Comparison of ENCODE assay signal across 8 cellular contexts in genomic region chr10:61939575-61940301, GRCh38. TPM values are rescaled to one million over a fixed set of nuclear protein-coding genes. Genes with fewer than 3 reads are reported as not detected.
DNase-seq lines count a peak whose midpoint lies in the region; ATAC-seq and TF ChIP-seq lines count a peak whose summit lies in the region.

No MANE protein-coding gene starts in this region.

- H3K79me2 ChIP-seq in smooth muscle cell (ENCODE audit: low read depth): peaks cover 51% of the 10 kb centered on the region

- DNase-seq in GM04504 (ENCODE audit: low read depth): peak; percentile 55
- DNase-seq in SJSA1 (ENCODE audit: low read depth in 1 of 2, low spot score in 2 of 2): peak in 1 of 2 experiments; percentile 84
- no peak for DNase-seq in epithelial cell of prostate (ENCODE audit: low read depth, low spot score)
- no peak for DNase-seq in smooth muscle cell (lab: John Stamatoyannopoulos, UW; ENCODE audit: unreplicated experiment)
- DNase-seq in inferior parietal cortex (ENCODE audit: extremely low spot score): no peak
- DNase-seq in WERI-Rb-1: no peak
- no peak for DNase-seq in right lobe of liver

- peaks cover 51% of the 10 kb centered on the region for H3F3A ChIP-seq in smooth muscle cell (ENCODE audit: low read depth)

- H3K4me3 ChIP-seq in SJSA1 (no peak overlapping the region), smooth muscle cell (no peak overlapping the region), WERI-Rb-1 (ENCODE audit: low read depth, low read length) (no peak overlapping the region), right lobe of liver (no peak overlapping the region)

- H3K9ac ChIP-seq in smooth muscle cell (ENCODE audit: low read depth): peak overlapping the region; percentile 64

- no peaks in the 10 kb centered on the region for H3K9me3 ChIP-seq in SJSA1 (replicated peaks)
- H3K9me3 ChIP-seq in smooth muscle cell (replicated peaks; ENCODE audit: low read depth): no peaks in the 10 kb centered on the region
- H3K9me3 ChIP-seq in WERI-Rb-1 (ENCODE audit: severe bottlenecking): no peaks in the 10 kb centered on the region
- no peaks in the 10 kb centered on the region for H3K9me3 ChIP-seq in right lobe of liver

- H3K27me3 ChIP-seq in SJSA1 (replicated peaks) (no peaks in the 10 kb centered on the region), smooth muscle cell (ENCODE audit: low read depth) (no peaks in the 10 kb centered on the region), WERI-Rb-1 (ENCODE audit: insufficient read depth, low read depth, severe bottlenecking) (no peaks in the 10 kb centered on the region), right lobe of liver (no peaks in the 10 kb centered on the region)

- ATAC-seq in HG02642 (IDR thresholded peaks at IDR 0.05; ENCODE audit: poor library complexity, unreplicated experiment) (no peak), right lobe of liver (no peak)

- 82% methylated on average over 3 of the region's 3 CpGs for WGBS in smooth muscle cell (ENCODE audit: low lambda C conversion rate)
- WGBS in right lobe of liver (ENCODE audit: insufficient coverage, low coverage, low lambda C conversion rate, missing lambda C conversion rate): 76% methylated on average over 3 of the region's 3 CpGs

- H3K4me2 ChIP-seq in smooth muscle cell: peak overlapping the region; percentile 75

- peak overlapping the region; percentile 74 for H3K27ac ChIP-seq in SJSA1
- H3K27ac ChIP-seq in epithelial cell of prostate: peak overlapping the region; percentile 91
- peak overlapping the region; percentile 96 for H3K27ac ChIP-seq in smooth muscle cell (ENCODE audit: low read depth)
- no peak overlapping the region for H3K27ac ChIP-seq in WERI-Rb-1
- H3K27ac ChIP-seq in right lobe of liver: peak overlapping the region in 1 of 3 donors; percentile 61

- H3K36me3 ChIP-seq in SJSA1 (peaks cover 35% of the 10 kb centered on the region), smooth muscle cell (ENCODE audit: low read depth) (no peaks in the 10 kb centered on the region), WERI-Rb-1 (no peaks in the 10 kb centered on the region), right lobe of liver (no peaks in the 10 kb centered on the region)

- intact Hi-C loops in right lobe of liver (cut with DNase I): no loop called here

- H2AFZ ChIP-seq in smooth muscle cell (ENCODE audit: low read depth): no peak overlapping the region

- H4K20me1 ChIP-seq in smooth muscle cell (ENCODE audit: low read depth): peaks cover 26% of the 10 kb centered on the region

- no peak for TF ChIP-seq POLR2A in right lobe of liver (IDR thresholded peaks at IDR 0.05)

- H3K4me1 ChIP-seq in SJSA1 (replicated peaks) (peaks cover 76% of the 10 kb centered on the region), smooth muscle cell (ENCODE audit: low read depth) (peaks cover 53% of the 10 kb centered on the region), right lobe of liver (peaks cover 0 to 27% (median 4%) of the 10 kb centered on the region in 4 donors)

- TF ChIP-seq CTCF in smooth muscle cell (IDR thresholded peaks at IDR 0.05; ENCODE audit: borderline replicate concordance, insufficient read depth, poor library complexity, severe bottlenecking) (no peak), WERI-Rb-1 (IDR thresholded peaks at IDR 0.05; ENCODE audit: low read depth, low read length) (no peak), right lobe of liver (IDR thresholded peaks at IDR 0.05) (no peak)

RNA-seq across cellular contexts. Expression of gene ARID5B, which starts 38.2 kb away (rescaled TPM):
- 15.5 and 34.0 TPM in 2 replicates for total RNA-seq in SJSA1 (2014; rRNA removed; shearing (Covaris generic))
- total RNA-seq in smooth muscle cell: 67.6 and 69.4 TPM in 2 replicates
- polyA plus RNA-seq in smooth muscle cell: 49.0 and 52.7 TPM in 2 replicates
- 10 to 100 TPM in 1 of 6 experiments, 1 to 10 TPM in 5; 2.7 to 10.5 (median 5.3) TPM for total RNA-seq in right lobe of liver
